ENCODE assay signal across 1 cellular context in genomic region chr3:112005091-112005672, GRCh38.
TF ChIP-seq lines count a peak whose summit lies in the region.

No MANE protein-coding gene starts in this region.

TF ChIP-seq in HEK293, 187 proteins besides CTCF, POLR2A, EP300 and RAD21:
- TF ChIP-seq ZNF600 (tag by site-specific recombination; IDR thresholded peaks at IDR 0.05) (0 out of 2 replicates have a peak, but pooled peaks have one; percentile 29), ATF2 (tag by site-specific recombination; IDR thresholded peaks at IDR 0.05; ENCODE audit: low read depth) (0 out of 2 replicates have a peak, but pooled peaks have one; percentile 18), ZNF777 (tag by site-specific recombination; IDR thresholded peaks at IDR 0.05; ENCODE audit: borderline replicate concordance) (no peak)
